ENCODE assay signal across 19 cellular contexts in the genomic region with DNA sequence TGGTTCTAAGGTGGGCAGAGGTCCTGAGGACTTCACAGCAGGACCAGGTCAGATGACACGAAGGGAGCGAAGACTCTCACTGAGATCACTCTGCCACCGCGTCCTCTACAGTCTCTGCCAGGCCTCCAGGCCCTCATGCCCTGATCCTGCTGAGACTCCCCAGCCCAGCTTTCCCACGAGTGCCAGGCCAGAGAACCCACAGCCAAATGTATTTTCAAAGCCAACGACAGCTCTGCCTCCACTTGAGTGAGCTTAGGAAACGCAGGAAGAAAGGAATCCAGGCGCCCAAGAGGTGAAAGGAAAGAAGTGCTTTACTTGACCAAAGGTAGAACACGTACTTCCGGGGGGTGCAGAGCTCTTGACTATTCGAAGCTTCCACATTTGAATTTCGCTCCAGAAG.
DNase-seq lines count a peak whose midpoint lies in the region; ATAC-seq and TF ChIP-seq lines count a peak whose summit lies in the region.
"Had no signal": no experiment of that assay in that cellular context is flagged by ENCODE, and none has a peak within 500 bp of the region (broad histone marks: within the 10 kb centered on the region; RNA-seq: fewer than 3 reads in every experiment).

No MANE protein-coding gene starts in this region.

- no peaks in the 10 kb centered on the region for H3K36me3 Mint-ChIP-seq in neural crest cell (ENCODE audit: low read depth)
- H3K36me3 Mint-ChIP-seq: CD8-positive, alpha-beta T cell had no signal

- no peak overlapping the region for H3K4me3 Mint-ChIP-seq in neural crest cell
- H3K4me3 Mint-ChIP-seq: CD8-positive, alpha-beta T cell had no signal

- no peaks in the 10 kb centered on the region for H3K27me3 Mint-ChIP-seq in neural crest cell (ENCODE audit: low read depth)

- no peak for ATAC-seq in GM18520 (IDR thresholded peaks at IDR 0.05; ENCODE audit: unreplicated experiment)
- ATAC-seq: CD8-positive, alpha-beta T cell had no signal

- no peaks in the 10 kb centered on the region for H3K9me3 Mint-ChIP-seq in neural crest cell
- H3K9me3 Mint-ChIP-seq: CD8-positive, alpha-beta T cell had no signal

- DNase-seq in activated CD8-positive, alpha-beta memory T cell treated with anti-CD3 and anti-CD28 coated beads, Interleukin-2, amount 50 U/mL, for 48 hours: peak; percentile 29
- DNase-seq in activated CD8-positive, alpha-beta memory T cell treated with anti-CD3 and anti-CD28 coated beads, Interleukin-2, amount 50 U/mL, for 4 hours: no peak
- DNase-seq in ecto neural progenitor cell (ENCODE audit: low spot score) (peak; percentile 36), neural crest cell (ENCODE audit: low read depth, low spot score) (no peak), ureter (ENCODE audit: low spot score) (no peak), NCI-H2227 treated with DMSO at 0.1 percent for 48 hours (lab: John Stamatoyannopoulos, UW) (no peak)
- DNase-seq: AML-193; C1 segment of cervical spinal cord; CD8-positive, alpha-beta T cell; DND-41; Kasumi-1; NCI-H1694; NCI-H2081; NCI-H2171; NCI-H446; NCI-H526; OCI-M1; SHP77 had no signal

- no peak for TF ChIP-seq CTCF in neural crest cell (conservative IDR thresholded peaks at IDR 0.05)

- peak overlapping the region; percentile 57 for H3K27ac Mint-ChIP-seq in neural crest cell (ENCODE audit: unreplicated experiment)
- H3K27ac Mint-ChIP-seq: CD8-positive, alpha-beta T cell had no signal

- H3K4me1 Mint-ChIP-seq in neural crest cell: no peaks in the 10 kb centered on the region

Comparison
In these comparisons a context has a peak if more than half of its experiments do, and no peak if none do; other contexts are left out.
1. DNase-seq: peak in activated CD8-positive, alpha-beta memory T cell treated with anti-CD3 and anti-CD28 coated beads, Interleukin-2, amount 50 U/mL, for 48 hours (single experiment) and ecto neural progenitor cell (single experiment); none in activated CD8-positive, alpha-beta memory T cell treated with anti-CD3 and anti-CD28 coated beads, Interleukin-2, amount 50 U/mL, for 4 hours (single experiment), neural crest cell (single experiment), ureter (single experiment) and NCI-H2227 treated with DMSO at 0.1 percent for 48 hours (single experiment).